In the genomic region with DNA sequence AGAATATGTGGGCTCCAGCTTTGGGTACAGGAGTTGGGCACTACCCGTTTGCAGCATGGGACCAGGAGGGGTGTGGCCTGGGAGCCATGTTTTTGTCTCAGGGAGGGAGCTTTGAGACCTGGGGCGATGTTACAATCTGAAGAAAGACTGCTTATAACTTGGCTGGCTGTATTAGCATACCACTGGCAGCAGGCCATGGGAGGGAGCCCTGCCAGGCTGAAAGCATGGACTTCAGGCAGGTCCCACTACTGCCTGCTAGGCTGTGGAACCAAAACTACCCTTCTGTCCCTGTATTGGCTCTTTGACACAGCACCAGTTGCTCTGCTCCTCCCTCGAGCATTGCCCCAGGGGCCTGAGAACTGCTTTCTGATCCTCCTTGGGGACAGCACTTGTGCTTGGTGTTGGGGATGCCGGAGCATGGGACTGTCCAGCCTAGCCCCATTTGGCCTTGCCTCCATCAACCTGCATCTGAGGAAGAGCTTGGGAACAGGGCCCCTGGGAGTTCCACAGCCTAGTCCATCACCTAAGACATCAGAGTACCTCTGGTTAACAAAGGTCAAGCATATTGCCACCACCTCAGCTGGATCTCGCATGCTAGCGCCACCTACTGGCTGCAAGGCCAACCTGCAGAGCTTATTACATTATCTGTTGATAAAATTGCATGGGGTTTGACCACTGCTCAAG, we compare ENCODE assay signal across 8 cellular contexts.
DNase-seq lines count a peak whose midpoint lies in the region; ATAC-seq and TF ChIP-seq lines count a peak whose summit lies in the region.

No MANE protein-coding gene starts in this region.

- H3K4me3 ChIP-seq in AG10803 (ENCODE audit: low read length), result no peak overlapping the region

- no peak overlapping the region for H3K4me3 Mint-ChIP-seq in WTC11

- ATAC-seq in WTC11, result peak; percentile 95
- peak; percentile 44 for ATAC-seq in sciatic nerve
- ATAC-seq in GM18505 (IDR thresholded peaks at IDR 0.05; ENCODE audit: unreplicated experiment), result no peak

- CTCF ChIA-PET in WTC11 (lab: Charles Lee), result interaction anchor here (0.5 to 2.2 kb wide), 39 partner anchors 9 to 318 kb away, joined by 3 to 12 read pairs (median 4); no protein-coding TSS in a partner anchor

- POLR2A ChIA-PET in WTC11 (lab: Charles Lee), result interaction anchor here (1.1 kb wide), 1 partner anchor 93 kb away, joined by 4 read pairs; no protein-coding TSS in a partner anchor

- peaks cover 29% of the 10 kb centered on the region for H3K36me3 Mint-ChIP-seq in WTC11

- H3K27me3 Mint-ChIP-seq in WTC11 (ENCODE audit: low read depth), result no peaks in the 10 kb centered on the region

- intact Hi-C loops in sciatic nerve (cut with DNase I), result no loop called here

- TF ChIP-seq POLR2A in GM18505 (IDR thresholded peaks at IDR 0.05; ENCODE audit: borderline replicate concordance, extremely low read depth, insufficient read depth, insufficient read length), result no peak

- peak; percentile 51 for TF ChIP-seq CTCF in AG10803 (conservative IDR thresholded peaks at IDR 0.05; ENCODE audit: low read length)
- peak; percentile 95 for TF ChIP-seq CTCF in GM13977 (IDR thresholded peaks at IDR 0.05; ENCODE audit: extremely low read depth, insufficient read depth, missing control alignments)
- peak; percentile 89 for TF ChIP-seq CTCF in WTC11 (IDR thresholded peaks at IDR 0.05)

- H3K9me3 Mint-ChIP-seq in WTC11, result peaks cover 31% of the 10 kb centered on the region

- in situ Hi-C loops in GM13977 (cut with MboI; ENCODE audit: low pct_unique_long_range_greater_than_20kb, low sequenced_read_pairs, unreplicated experiment), result no loop called here

- peak; percentile 73 for DNase-seq in AG10803 (ENCODE audit: low read depth)
- DNase-seq in GM13977 (ENCODE audit: low spot score), result peak; percentile 49
- DNase-seq in HPDE6-E6E7 (ENCODE audit: extremely low spot score), result peak; percentile 1
- peak; percentile 77 for DNase-seq in WTC11 (ENCODE audit: low spot score)
- peak; percentile 77 for DNase-seq in fibroblast of peridontal ligament (ENCODE audit: extremely low read depth)
- DNase-seq in sciatic nerve (ENCODE audit: low spot score), result no peak
- no peak for DNase-seq in NCI-H510A treated with DMSO at 0.1 percent for 48 hours (lab: John Stamatoyannopoulos, UW)

- H3K4me1 Mint-ChIP-seq in WTC11, result peaks cover 11% of the 10 kb centered on the region

- peak overlapping the region; percentile 27; the same call in 1 of the 2 replicates for H3K27ac Mint-ChIP-seq in WTC11

TF ChIP-seq in WTC11, 78 proteins besides CTCF, POLR2A, EP300 and RAD21:
- TF ChIP-seq CREB1 (CRISPR knock-in tag; IDR thresholded peaks at IDR 0.05) (no peak), GTF2I (CRISPR knock-in tag; conservative IDR thresholded peaks at IDR 0.05) (no peak), ZNF232 (CRISPR knock-in tag; IDR thresholded peaks at IDR 0.05) (no peak), MYBL2 (CRISPR knock-in tag; IDR thresholded peaks at IDR 0.05) (0 out of 2 replicates have a peak, but pooled peaks have one; percentile 17), ATF1 (CRISPR knock-in tag; IDR thresholded peaks at IDR 0.05) (no peak)
- TF ChIP-seq, protein P1, sequence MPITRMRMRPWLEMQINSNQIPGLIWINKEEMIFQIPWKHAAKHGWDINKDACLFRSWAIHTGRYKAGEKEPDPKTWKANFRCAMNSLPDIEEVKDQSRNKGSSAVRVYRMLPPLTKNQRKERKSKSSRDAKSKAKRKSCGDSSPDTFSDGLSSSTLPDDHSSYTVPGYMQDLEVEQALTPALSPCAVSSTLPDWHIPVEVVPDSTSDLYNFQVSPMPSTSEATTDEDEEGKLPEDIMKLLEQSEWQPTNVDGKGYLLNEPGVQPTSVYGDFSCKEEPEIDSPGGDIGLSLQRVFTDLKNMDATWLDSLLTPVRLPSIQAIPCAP (CRISPR knock-in tag; IDR thresholded peaks at IDR 0.05), result no peak

Comparison
In these comparisons a context has a peak if more than half of its experiments do, and no peak if none do; other contexts are left out.
1. DNase-seq: peak in AG10803 (single experiment), GM13977 (single experiment), HPDE6-E6E7 (single experiment), WTC11 (single experiment) and fibroblast of peridontal ligament (single experiment); none in sciatic nerve (single experiment) and NCI-H510A treated with DMSO at 0.1 percent for 48 hours (single experiment).
2. Peak in every context shown above with its lines, with median percentiles within 50 percentile points of each other: CTCF ChIP-seq.